In the genomic region with DNA sequence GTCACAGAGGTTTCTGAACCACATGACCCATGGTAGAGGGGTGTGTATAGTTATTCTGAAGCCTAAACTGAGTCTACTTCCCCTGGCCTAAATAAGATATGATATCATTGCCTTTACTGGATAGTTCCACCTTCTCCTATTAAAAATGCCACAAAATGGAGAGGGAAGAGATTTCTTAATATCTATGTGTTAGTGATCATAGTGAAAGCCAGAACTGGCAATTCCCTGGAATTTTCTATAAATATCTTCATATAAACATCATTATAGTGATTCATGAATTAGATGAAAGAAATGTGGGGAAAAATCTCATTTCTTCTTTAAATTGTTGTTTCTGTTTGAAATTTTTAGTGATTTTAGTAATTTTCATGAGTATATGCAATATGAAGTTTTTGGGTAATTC, we compare ENCODE assay signal across 17 cellular contexts. TPM values are rescaled to one million over a fixed set of nuclear protein-coding genes. Genes with fewer than 3 reads are reported as not detected.
A peak's percentile ranks its signal among the peaks of the same experiment; 100 is the strongest.
DNase-seq lines count a peak whose midpoint lies in the region; ATAC-seq, FAIRE-seq and TF ChIP-seq lines count a peak whose summit lies in the region.
"Had no signal": no experiment of that assay in that cellular context is flagged by ENCODE, and none has a peak within 500 bp of the region (broad histone marks: within the 10 kb centered on the region; RNA-seq: fewer than 3 reads in every experiment).

No MANE protein-coding gene starts in this region.

- H4K20me1 ChIP-seq in IMR-90 (ENCODE audit: insufficient read depth, low read length): no peaks in the 10 kb centered on the region

- H3K79me1 ChIP-seq in IMR-90 (ENCODE audit: low read depth in 1 of 2, low read length in 2 of 2): peaks cover 11 to 37% of the 10 kb centered on the region in 2 experiments

- H2BK20ac ChIP-seq in IMR-90 (ENCODE audit: low read depth, low read length): no peak overlapping the region

- H3K56ac ChIP-seq in IMR-90 (ENCODE audit: extremely low read depth, insufficient read depth, low read length): no peak overlapping the region

- TF ChIP-seq CTCF in AG09309 (IDR thresholded peaks at IDR 0.05; ENCODE audit: control insufficient read depth, insufficient read depth, low read depth, low read length, missing control alignments) (no peak), IMR-90 (conservative IDR thresholded peaks at IDR 0.05; ENCODE audit: low read depth, low read length) (no peak), fibroblast of mammary gland (conservative IDR thresholded peaks at IDR 0.05; ENCODE audit: control insufficient read depth, insufficient read depth, low read depth, low read length) (no peak)
- TF ChIP-seq CTCF in activated CD8-positive, alpha-beta T cell treated with anti-CD3 and anti-CD28 coated beads for 36 hours (IDR thresholded peaks at IDR 0.05): no peak

- H3K27ac ChIP-seq in IMR-90 (ENCODE audit: insufficient read depth, low read length) (no peak overlapping the region), small intestine (ENCODE audit: low read depth in 1 of 2, low read length in 1 of 2) (no peak overlapping the region)
- H3K27ac ChIP-seq: BLaER1 had no signal

- no peak overlapping the region for H2BK120ac ChIP-seq in IMR-90 (ENCODE audit: low read depth, low read length)

- H3K14ac ChIP-seq in IMR-90 (replicated peaks; ENCODE audit: low read depth, low read length): peak overlapping the region; percentile 2; the same call in 1 of the 2 replicates

- no peak overlapping the region for H3K4me3 Mint-ChIP-seq in activated CD8-positive, alpha-beta T cell treated with anti-CD3 and anti-CD28 coated beads for 36 hours
- H3K4me3 Mint-ChIP-seq: CD8-positive, alpha-beta memory T cell had no signal

- no peak overlapping the region for H3K4ac ChIP-seq in IMR-90 (ENCODE audit: low read depth, low read length)

- H3K4me1 ChIP-seq in IMR-90 (ENCODE audit: control insufficient read depth, insufficient read depth, low read length) (peaks cover 5% of the 10 kb centered on the region), small intestine (ENCODE audit: control insufficient read depth in 2 of 2, insufficient read depth in 1 of 2, low read depth in 1 of 2, low read length in 1 of 2) (peaks cover 0 to 7% of the 10 kb centered on the region in 2 donors)
- H3K4me1 ChIP-seq: Caco-2 had no signal

- H3K27me3 ChIP-seq in IMR-90 (ENCODE audit: control insufficient read depth, insufficient read depth, low read length): no peaks in the 10 kb centered on the region
- H3K27me3 ChIP-seq in small intestine (ENCODE audit: control insufficient read depth in 2 of 2, insufficient read depth in 2 of 2, low read length in 2 of 2): no peaks in the 10 kb centered on the region
- H3K27me3 ChIP-seq: BLaER1 had no signal

- no peak overlapping the region for H2BK15ac ChIP-seq in IMR-90 (ENCODE audit: low read depth, low read length)

- H3K9me3 ChIP-seq in IMR-90 (ENCODE audit: control insufficient read depth, insufficient read depth, low read length) (no peaks in the 10 kb centered on the region), small intestine (ENCODE audit: control insufficient read depth, low read depth) (no peaks in the 10 kb centered on the region)
- H3K9me3 ChIP-seq: BLaER1, Caco-2 had no signal

- no peak overlapping the region for H4K5ac ChIP-seq in IMR-90 (ENCODE audit: low read depth, low read length)

- H3K27me3 Mint-ChIP-seq in activated CD8-positive, alpha-beta T cell treated with anti-CD3 and anti-CD28 coated beads for 36 hours: no peaks in the 10 kb centered on the region
- H3K27me3 Mint-ChIP-seq: CD8-positive, alpha-beta memory T cell had no signal

- H3K36me3 ChIP-seq in IMR-90 (ENCODE audit: control insufficient read depth, insufficient read depth, low read length) (no peaks in the 10 kb centered on the region), small intestine (ENCODE audit: control insufficient read depth in 2 of 2, insufficient read depth in 2 of 2, low read length in 2 of 2) (no peaks in the 10 kb centered on the region)

- no peak overlapping the region for H4K91ac ChIP-seq in IMR-90 (ENCODE audit: insufficient read depth, low read depth, low read length)

- H2AK5ac ChIP-seq in IMR-90 (ENCODE audit: low read depth, low read length): no peak overlapping the region

- H3K9me1 ChIP-seq in IMR-90 (ENCODE audit: insufficient read depth, low read length): no peaks in the 10 kb centered on the region

- peaks cover 54% of the 10 kb centered on the region for H3K4me1 Mint-ChIP-seq in activated CD8-positive, alpha-beta T cell treated with anti-CD3 and anti-CD28 coated beads for 36 hours (ENCODE audit: low read depth)

- DNase-seq in AG09309 (ENCODE audit: low read depth) (peak; percentile 5), IMR-90 (peak; percentile 45), fibroblast of mammary gland (ENCODE audit: low read depth) (peak; percentile 15), small intestine (no peak), T-helper 9 cell (no peak)
- DNase-seq in activated CD8-positive, alpha-beta T cell treated with anti-CD3 and anti-CD28 coated beads for 36 hours: no peak
- DNase-seq: AML-193; Caco-2; CD8-positive, alpha-beta memory T cell; DND-41; GF-D8; HCEC 1CT; HFFc6; KBM-7 had no signal

- CTCF ChIA-PET in IMR-90 (lab: Yijun Ruan, JAX): no interaction called here
- CTCF ChIA-PET in activated CD8-positive, alpha-beta T cell treated with anti-CD3 and anti-CD28 coated beads for 36 hours (lab: Charles Lee): no interaction called here

- no peak overlapping the region for H2BK5ac ChIP-seq in IMR-90 (ENCODE audit: low read depth, low read length, poor library complexity, severe bottlenecking)

- in situ Hi-C loops in IMR-90 (cut with MboI; ENCODE audit: low sequenced_read_pairs): no loop called here

- no peak for TF ChIP-seq POLR2A in IMR-90 (IDR thresholded peaks at IDR 0.05; ENCODE audit: low read depth, low read length)

- no peak overlapping the region for H3K9ac ChIP-seq in IMR-90 (ENCODE audit: low read depth, low read length)
- H3K9ac ChIP-seq: BLaER1 had no signal

- ATAC-seq in IMR-90 (ENCODE audit: low read depth) (peak; percentile 51; the same call in 1 of the 2 replicates), GM21717 (IDR thresholded peaks at IDR 0.05; ENCODE audit: unreplicated experiment) (no peak)
- ATAC-seq in activated CD8-positive, alpha-beta T cell treated with anti-CD3 and anti-CD28 coated beads for 36 hours: no peak

- intact Hi-C loops in IMR-90 (cut with micrococcal nuclease): no loop called here
- intact Hi-C loops in activated CD8-positive, alpha-beta T cell treated with anti-CD3 and anti-CD28 coated beads for 36 hours (cut with micrococcal nuclease): no loop called here

- H2AFZ ChIP-seq in IMR-90 (replicated peaks; ENCODE audit: low read length, poor library complexity): no peak overlapping the region

- dilution Hi-C loops in IMR-90 (cut with HindIII; ENCODE audit: low sequenced_read_pairs, unreplicated experiment): no loop called here

- no peak overlapping the region for H3K4me3 ChIP-seq in AG09309 (ENCODE audit: control insufficient read depth, low read depth, low read length)
- no peak overlapping the region for H3K4me3 ChIP-seq in IMR-90 (ENCODE audit: insufficient read depth, low read depth, low read length)
- H3K4me3 ChIP-seq in fibroblast of mammary gland (ENCODE audit: control insufficient read depth, low read depth, low read length): no peak overlapping the region
- H3K4me3 ChIP-seq in small intestine (ENCODE audit: low read depth in 1 of 2, low read length in 2 of 2): no peak overlapping the region
- H3K4me3 ChIP-seq: BLaER1 had no signal

- no peak overlapping the region for H3K4me2 ChIP-seq in IMR-90 (ENCODE audit: low read depth, low read length)
- H3K4me2 ChIP-seq: BLaER1 had no signal

- H3K36me3 Mint-ChIP-seq in activated CD8-positive, alpha-beta T cell treated with anti-CD3 and anti-CD28 coated beads for 36 hours (ENCODE audit: low read depth): peaks cover 1% of the 10 kb centered on the region

- H3K23ac ChIP-seq in IMR-90 (ENCODE audit: low read depth, low read length): peak overlapping the region; percentile 64; the same call in 1 of the 2 replicates

- no peak overlapping the region for H2AK9ac ChIP-seq in IMR-90 (replicated peaks; ENCODE audit: low read depth, low read length, poor library complexity)

- POLR2A ChIA-PET in IMR-90 (lab: Charles Lee; ENCODE audit: unreplicated experiment): no interaction called here
- POLR2A ChIA-PET in activated CD8-positive, alpha-beta T cell treated with anti-CD3 and anti-CD28 coated beads for 36 hours (lab: Charles Lee): interaction anchor here (1.1 kb wide), 1 partner anchor 10 kb away, joined by 3 read pairs; no protein-coding TSS in a partner anchor

- no peak for TF ChIP-seq RAD21 in IMR-90 (IDR thresholded peaks at IDR 0.05; ENCODE audit: low read length)

- no peak overlapping the region for H3K27ac Mint-ChIP-seq in activated CD8-positive, alpha-beta T cell treated with anti-CD3 and anti-CD28 coated beads for 36 hours

- FAIRE-seq in small intestine (lab: Jason Lieb, UNC): peak; percentile 84
- FAIRE-seq: GM19239 had no signal

- H4K8ac ChIP-seq in IMR-90 (ENCODE audit: low read depth in 2 of 2, low read length in 2 of 2): no peak overlapping the region

- BruUV-seq in IMR-90 (replicated peaks; lab: Mats Ljungman, UMichigan): no TSS peak

- H3K18ac ChIP-seq in IMR-90 (ENCODE audit: low read depth, low read length): no peak overlapping the region

- H3K9me3 Mint-ChIP-seq in activated CD8-positive, alpha-beta T cell treated with anti-CD3 and anti-CD28 coated beads for 36 hours: no peaks in the 10 kb centered on the region
- H3K9me3 Mint-ChIP-seq: CD8-positive, alpha-beta memory T cell; HFFc6 had no signal

TF ChIP-seq in IMR-90, 13 proteins besides CTCF, POLR2A, EP300 and RAD21 (continues in another document):
- TF ChIP-seq NFE2L2 (IDR thresholded peaks at IDR 0.05; ENCODE audit: low read depth, low read length) (no peak), MAZ (IDR thresholded peaks at IDR 0.05; ENCODE audit: borderline replicate concordance, low read depth, low read length) (no peak), RFX5 (IDR thresholded peaks at IDR 0.05; ENCODE audit: low read depth, low read length) (no peak), MAFK (IDR thresholded peaks at IDR 0.05; ENCODE audit: low read depth, low read length) (no peak), RCOR1 (IDR thresholded peaks at IDR 0.05; ENCODE audit: insufficient replicate concordance, low read length) (no peak), BHLHE40 (IDR thresholded peaks at IDR 0.05; ENCODE audit: low read depth, low read length) (no peak)

RNA-seq across cellular contexts. Expression of a gene that starts 45.8 kb away (rescaled TPM):
- total RNA-seq in IMR-90 (2012; rRNA removed): 9.2 and 10.0 TPM in 2 replicates
- polyA plus RNA-seq in IMR-90 (2012; rRNA removed) (6.4 and 7.1 TPM in 2 replicates), small intestine (10 to 100 TPM in 1 of 3 donors, 1 to 10 TPM in 2; 7.3 to 13.0 (median 7.6) TPM)
- 2.8 and 4.6 TPM in 2 replicates for polyA plus RNA-seq in IMR-90 (2012; cell fraction: cytosol; rRNA removed)
- 4.5 and 4.9 TPM in 2 replicates for polyA plus RNA-seq in IMR-90 (2012; cell fraction: nucleus; rRNA removed; ENCODE audit: low replicate concordance)
- 10 to 100 TPM; 10.8 to 11.0 TPM for total RNA-seq in activated CD8-positive, alpha-beta T cell treated with anti-CD3 and anti-CD28 coated beads for 36 hours

RNA-seq across cellular contexts. Expression of a gene that starts 47.4 kb away (rescaled TPM):
- total RNA-seq in IMR-90 (2012; rRNA removed): 16.1 and 16.9 TPM in 2 replicates
- 24.6 and 26.4 TPM in 2 replicates for polyA plus RNA-seq in IMR-90 (2012; rRNA removed)
- 8.9 and 21.0 TPM in 2 replicates for polyA plus RNA-seq in IMR-90 (2012; cell fraction: cytosol; rRNA removed)
- polyA plus RNA-seq in IMR-90 (2012; cell fraction: nucleus; rRNA removed; ENCODE audit: low replicate concordance): 22.4 and 44.0 TPM in 2 replicates
- polyA plus RNA-seq in small intestine: 10 to 100 TPM; 11.6 to 23.3 (median 21.0) TPM
- 10 to 100 TPM; 20.0 to 21.1 TPM for total RNA-seq in activated CD8-positive, alpha-beta T cell treated with anti-CD3 and anti-CD28 coated beads for 36 hours

Comparison
In these comparisons a context has a peak if more than half of its experiments do, and no peak if none do; other contexts are left out.
1. DNase-seq: peak in AG09309 (single experiment), IMR-90 (single experiment) and fibroblast of mammary gland (single experiment); none in small intestine (single experiment), activated CD8-positive, alpha-beta T cell treated with anti-CD3 and anti-CD28 coated beads for 36 hours (single experiment) and T-helper 9 cell (single experiment).